In the genomic region with DNA sequence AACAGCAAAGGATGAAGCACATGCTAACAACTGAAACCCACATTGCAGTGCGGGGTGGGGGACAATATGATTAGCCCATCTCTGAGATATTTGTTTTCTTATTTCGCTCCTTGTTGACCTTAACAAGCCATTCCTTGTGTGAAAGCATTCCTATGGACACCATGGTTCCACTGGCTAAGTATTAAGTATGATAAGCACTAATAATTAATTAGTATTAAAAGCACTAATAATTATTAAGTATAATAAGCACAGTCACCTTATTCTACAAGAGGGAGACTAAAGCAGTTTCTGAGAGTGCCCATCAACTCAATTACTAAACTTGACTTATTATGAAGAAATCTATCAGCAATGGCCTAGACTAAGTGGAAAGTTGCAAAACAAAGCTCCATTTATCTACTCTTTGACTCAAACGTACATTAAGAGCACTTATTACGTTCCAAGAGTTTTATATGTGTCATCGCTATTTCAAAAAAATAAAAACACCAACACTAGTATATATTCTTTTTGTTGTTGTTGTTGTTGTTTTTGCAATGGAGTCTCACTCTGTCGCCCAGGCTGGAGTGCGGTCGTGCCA, we compare ENCODE assay signal across 24 cellular contexts.
DNase-seq lines count a peak whose midpoint lies in the region; ATAC-seq, FAIRE-seq and TF ChIP-seq lines count a peak whose summit lies in the region.
"Had no signal": no experiment of that assay in that cellular context is flagged by ENCODE, and none has a peak within 500 bp of the region (broad histone marks: within the 10 kb centered on the region; RNA-seq: fewer than 3 reads in every experiment).

No MANE protein-coding gene starts in this region.

- CTCF ChIA-PET in HepG2 (lab: Yijun Ruan, JAX; ENCODE audit: low intra/inter-chr PET ratio, low total read pairs), result no interaction called here
- CTCF ChIA-PET in K562 (lab: Yijun Ruan, JAX; ENCODE audit: low intra/inter-chr PET ratio), result no interaction called here

- H3K27me3 ChIP-seq in HepG2 (ENCODE audit: control insufficient read depth in 1 of 2, insufficient read depth in 2 of 2, low read length in 2 of 2) (no peaks in the 10 kb centered on the region), right lobe of liver (no peaks in the 10 kb centered on the region), K562 (ENCODE audit: control insufficient read depth in 2 of 2, insufficient read depth in 2 of 2, low read length in 2 of 2) (no peaks in the 10 kb centered on the region), neural progenitor cell (no peaks in the 10 kb centered on the region), dorsolateral prefrontal cortex (no peaks in the 10 kb centered on the region)
- H3K27me3 ChIP-seq: BLaER1 treated with 17β-estradiol and CSF1 and Interleukin-3, amounts not matched to agents 10 nM and 100 nM; SJCRH30 had no signal

- peaks cover 40% of the 10 kb centered on the region for H3K4me1 Mint-ChIP-seq in neural progenitor cell

- H3K9ac ChIP-seq in HepG2 (ENCODE audit: insufficient read depth, low read depth, low read length) (no peak overlapping the region), K562 (ENCODE audit: insufficient read depth in 1 of 2, low read depth in 2 of 2, low read length in 2 of 2) (no peak overlapping the region), neural progenitor cell (no peak overlapping the region)
- H3K9ac ChIP-seq: BLaER1 treated with 17β-estradiol and CSF1 and Interleukin-3, amounts not matched to agents 10 nM and 100 nM; KMS-11 had no signal

- H2AFZ ChIP-seq in HepG2 (ENCODE audit: low read length) (no peak overlapping the region), K562 (ENCODE audit: low read depth, low read length) (no peak overlapping the region), neural progenitor cell (replicated peaks) (no peak overlapping the region)
- H2AFZ ChIP-seq: PC-9 had no signal

- WGBS in HepG2 (ENCODE audit: low lambda C conversion rate), result 97% methylated on average over 8 of the region's 8 CpGs
- 92% methylated on average over 8 of the region's 8 CpGs for WGBS in right lobe of liver (ENCODE audit: insufficient coverage, low coverage, low lambda C conversion rate, missing lambda C conversion rate)
- WGBS in K562 (ENCODE audit: insufficient coverage, low coverage, missing lambda C conversion rate), result 80% methylated on average over 8 of the region's 8 CpGs
- WGBS in lower leg skin, 2 donors, result 88 to 92% methylated on average over 8 of the region's 8 CpGs

- TF ChIP-seq CTCF in HepG2 (CRISPR knock-in tag; IDR thresholded peaks at IDR 0.05), result no peak
- TF ChIP-seq CTCF in right lobe of liver (IDR thresholded peaks at IDR 0.05), result no peak
- TF ChIP-seq CTCF in K562 (IDR thresholded peaks at IDR 0.05 in 2 of 3, conservative IDR thresholded peaks at IDR 0.05 in 1 of 3; ENCODE audit: insufficient read depth in 2 of 3, low read depth in 1 of 3, low read length in 3 of 3), result no peak
- TF ChIP-seq CTCF in neural progenitor cell (IDR thresholded peaks at IDR 0.05), result no peak
- TF ChIP-seq CTCF in lower leg skin (IDR thresholded peaks at IDR 0.05), result no peak
- no peak for TF ChIP-seq CTCF in dorsolateral prefrontal cortex (IDR thresholded peaks at IDR 0.05 in 54 of 56, conservative IDR thresholded peaks at IDR 0.05 in 2 of 56; ENCODE audit: low read depth in 1 of 56, partially characterized antibody in 56 of 56)

- FAIRE-seq in HepG2 (lab: Jason Lieb, UNC), result no peak
- FAIRE-seq in K562 (lab: Jason Lieb, UNC), result no peak
- FAIRE-seq: GM12892, HTR-8/SVneo had no signal

- H3K4me1 ChIP-seq in HepG2 (ENCODE audit: insufficient read depth, low read length), result peaks cover 6% of the 10 kb centered on the region; the same call in 1 of the 2 replicates
- H3K4me1 ChIP-seq in right lobe of liver, result peaks cover 0 to 5% (median 0%) of the 10 kb centered on the region in 4 donors
- peaks cover 0 to 5% of the 10 kb centered on the region in 2 experiments; a peak in 1 of 5 replicates for H3K4me1 ChIP-seq in K562 (replicated peaks in 1 of 2; ENCODE audit: control insufficient read depth in 2 of 2, insufficient read depth in 2 of 2, low read length in 2 of 2)
- peaks cover 21% of the 10 kb centered on the region for H3K4me1 ChIP-seq in neural progenitor cell
- H3K4me1 ChIP-seq: HAP-1 had no signal

- intact Hi-C loops in HepG2 (cut with micrococcal nuclease; ENCODE audit: unreplicated experiment), result no loop called here
- intact Hi-C loops in right lobe of liver (cut with DNase I), result no loop called here
- intact Hi-C loops in K562 (cut with micrococcal nuclease), result no loop called here
- intact Hi-C loops in lower leg skin (cut with DNase I; ENCODE audit: low total_unique reads), result no loop called here
- intact Hi-C loops in dorsolateral prefrontal cortex (cut with DNase I), result no loop called here

- no peaks in the 10 kb centered on the region; the same call in 1 of the 2 replicates for H4K20me1 ChIP-seq in HepG2 (ENCODE audit: insufficient read depth, low read length)
- peaks cover 6% of the 10 kb centered on the region; the same call in 1 of the 2 replicates for H4K20me1 ChIP-seq in K562 (replicated peaks; ENCODE audit: control insufficient read depth, insufficient read depth, low read length)
- peaks cover 14% of the 10 kb centered on the region for H4K20me1 ChIP-seq in neural progenitor cell (ENCODE audit: low read depth)
- H4K20me1 ChIP-seq: BLaER1 treated with 17β-estradiol and CSF1 and Interleukin-3, amounts not matched to agents 10 nM and 100 nM had no signal

- TF ChIP-seq EP300 in HepG2 (IDR thresholded peaks at IDR 0.05; ENCODE audit: low read depth in 2 of 2, low read length in 2 of 2), result no peak
- TF ChIP-seq EP300 in HepG2 (CRISPR knock-in tag; IDR thresholded peaks at IDR 0.05; ENCODE audit: borderline replicate concordance), result no peak
- no peak for TF ChIP-seq EP300 in K562 (IDR thresholded peaks at IDR 0.05; ENCODE audit: low read length)

- H3F3A ChIP-seq in neural progenitor cell (ENCODE audit: low read depth), result peaks cover 9% of the 10 kb centered on the region

- H3K9me3 ChIP-seq in HepG2 (ENCODE audit: low read length) (no peaks in the 10 kb centered on the region), right lobe of liver (no peaks in the 10 kb centered on the region), K562 (replicated peaks; ENCODE audit: control insufficient read depth, insufficient read depth, low read depth, low read length) (no peaks in the 10 kb centered on the region), neural progenitor cell (ENCODE audit: low read depth) (no peaks in the 10 kb centered on the region)
- H3K9me3 ChIP-seq: BLaER1 treated with 17β-estradiol and CSF1 and Interleukin-3, amounts not matched to agents 10 nM and 100 nM; HAP-1; SJCRH30 had no signal

- H3K4me3 ChIP-seq in HepG2 (replicated peaks in 1 of 3; ENCODE audit: insufficient read depth in 1 of 3, low read depth in 2 of 3, low read length in 3 of 3), result no peak overlapping the region
- H3K4me3 ChIP-seq in right lobe of liver, result no peak overlapping the region
- H3K4me3 ChIP-seq in K562, result no peak overlapping the region
- no peak overlapping the region for H3K4me3 ChIP-seq in neural progenitor cell
- H3K4me3 ChIP-seq in lower leg skin (ENCODE audit: low read depth, poor library complexity, severe bottlenecking), result no peak overlapping the region
- no peak overlapping the region for H3K4me3 ChIP-seq in dorsolateral prefrontal cortex
- H3K4me3 ChIP-seq: BLaER1 treated with 17β-estradiol and CSF1 and Interleukin-3, amounts not matched to agents 10 nM and 100 nM; HAP-1; PC-9; SJCRH30 had no signal

- peaks cover 27% of the 10 kb centered on the region for H3K79me2 ChIP-seq in HepG2 (ENCODE audit: insufficient read depth, low read length)
- H3K79me2 ChIP-seq in K562 (ENCODE audit: control insufficient read depth, insufficient read depth, low read length), result no peaks in the 10 kb centered on the region; the same call in 2 of the 3 replicates
- peaks cover 100% of the 10 kb centered on the region for H3K79me2 ChIP-seq in neural progenitor cell (ENCODE audit: low read depth)

- DNase-seq in HepG2 (ENCODE audit: low spot score) (no peak), right lobe of liver (no peak), K562 (ENCODE audit: extremely low read depth in 1 of 4, low spot score in 3 of 4) (no peak), neural progenitor cell (ENCODE audit: low spot score) (no peak), lower leg skin (ENCODE audit: low spot score in 2 of 2) (no peak), dorsolateral prefrontal cortex (no peak), NCI-H82 treated with DMSO at 0.1 percent for 48 hours (lab: John Stamatoyannopoulos, UW; ENCODE audit: unreplicated experiment) (no peak)
- DNase-seq: CD4-positive, alpha-beta T cell; DMS79 treated with DMSO at 0.1 percent for 48 hours; GF-D8; GOT3; MM.1S; NCI-H2029; NCI-H446; NCI-H524 treated with DMSO at 0.1 percent for 48 hours; NCI-H82; PC-9; SJCRH30 had no signal

- H3K36me3 ChIP-seq in HepG2 (replicated peaks in 1 of 2; ENCODE audit: control insufficient read depth in 1 of 2, insufficient read depth in 2 of 2, low read length in 2 of 2), result no peaks in the 10 kb centered on the region; a peak in 1 of 5 replicates
- no peaks in the 10 kb centered on the region for H3K36me3 ChIP-seq in right lobe of liver
- no peaks in the 10 kb centered on the region for H3K36me3 ChIP-seq in K562 (ENCODE audit: control insufficient read depth, insufficient read depth, low read length)
- no peaks in the 10 kb centered on the region for H3K36me3 ChIP-seq in neural progenitor cell
- H3K36me3 ChIP-seq: BLaER1 treated with 17β-estradiol and CSF1 and Interleukin-3, amounts not matched to agents 10 nM and 100 nM; HAP-1; SJCRH30 had no signal

- in situ Hi-C loops in HepG2 (cut with HindIII; ENCODE audit: extremely low pct_ligation_motif_present, low pct_unique_long_range_greater_than_20kb) (no loop called here), K562 (cut with MboI) (no loop called here)

- BruUV-seq in HepG2 (replicated peaks; lab: Mats Ljungman, UMichigan), result no TSS peak
- BruUV-seq in K562 (replicated peaks; lab: Mats Ljungman, UMichigan), result no TSS peak

- POLR2A ChIA-PET in HepG2 (lab: Yijun Ruan, JAX) (no interaction called here), K562 (lab: Yijun Ruan, JAX) (no interaction called here)

- no peak for ATAC-seq in HepG2
- ATAC-seq in right lobe of liver, result no peak
- no peak for ATAC-seq in K562
- ATAC-seq: Right ventricle myocardium inferior had no signal

- no peaks in the 10 kb centered on the region for H3K9me3 Mint-ChIP-seq in neural progenitor cell
- H3K9me3 Mint-ChIP-seq: CD4-positive, alpha-beta T cell had no signal

- no peak for TF ChIP-seq POLR2A in HepG2 (IDR thresholded peaks at IDR 0.05; ENCODE audit: insufficient read depth in 1 of 2, low read depth in 2 of 2, low read length in 2 of 2)
- TF ChIP-seq POLR2A in right lobe of liver (IDR thresholded peaks at IDR 0.05), result no peak
- TF ChIP-seq POLR2A in K562 (conservative IDR thresholded peaks at IDR 0.05), result no peak
- TF ChIP-seq POLR2A in lower leg skin (IDR thresholded peaks at IDR 0.05), result no peak

- H3K4me2 ChIP-seq in HepG2 (ENCODE audit: low read depth, low read length) (no peak overlapping the region), K562 (ENCODE audit: insufficient read depth, low read length) (no peak overlapping the region), neural progenitor cell (no peak overlapping the region)
- H3K4me2 ChIP-seq: BLaER1 treated with 17β-estradiol and CSF1 and Interleukin-3, amounts not matched to agents 10 nM and 100 nM; KMS-11; PC-9 had no signal

- no peak overlapping the region for H3K27ac ChIP-seq in HepG2 (ENCODE audit: extremely low read length, insufficient read depth, low read length)
- H3K27ac ChIP-seq in right lobe of liver, result no peak overlapping the region
- H3K27ac ChIP-seq in K562 (ENCODE audit: extremely low read depth, low read depth, low read length), result no peak overlapping the region
- H3K27ac ChIP-seq in neural progenitor cell, result peak overlapping the region; percentile 16
- peak overlapping the region in 1 of 59 donors; percentile 2 for H3K27ac ChIP-seq in dorsolateral prefrontal cortex
- H3K27ac ChIP-seq: BLaER1 treated with 17β-estradiol and CSF1 and Interleukin-3, amounts not matched to agents 10 nM and 100 nM; KMS-11; PC-9; SJCRH30 had no signal

- TF ChIP-seq RAD21 in HepG2 (CRISPR knock-in tag; IDR thresholded peaks at IDR 0.05) (no peak), K562 (CRISPR knock-in tag; conservative IDR thresholded peaks at IDR 0.05 in 1 of 2, IDR thresholded peaks at IDR 0.05 in 1 of 2) (no peak)

- no peak overlapping the region for H3K4me3 Mint-ChIP-seq in neural progenitor cell
- H3K4me3 Mint-ChIP-seq: CD4-positive, alpha-beta T cell had no signal

- H3K9me1 ChIP-seq in K562 (ENCODE audit: control insufficient read depth, insufficient read depth, low read length), result no peaks in the 10 kb centered on the region

- H3K27me3 Mint-ChIP-seq in neural progenitor cell (ENCODE audit: insufficient read depth, low read depth), result no peaks in the 10 kb centered on the region

- peaks cover 2% of the 10 kb centered on the region for H3K36me3 Mint-ChIP-seq in neural progenitor cell

- H3K27ac Mint-ChIP-seq in neural progenitor cell, result no peak overlapping the region
- H3K27ac Mint-ChIP-seq: CD4-positive, alpha-beta T cell had no signal
